In the genomic region with DNA sequence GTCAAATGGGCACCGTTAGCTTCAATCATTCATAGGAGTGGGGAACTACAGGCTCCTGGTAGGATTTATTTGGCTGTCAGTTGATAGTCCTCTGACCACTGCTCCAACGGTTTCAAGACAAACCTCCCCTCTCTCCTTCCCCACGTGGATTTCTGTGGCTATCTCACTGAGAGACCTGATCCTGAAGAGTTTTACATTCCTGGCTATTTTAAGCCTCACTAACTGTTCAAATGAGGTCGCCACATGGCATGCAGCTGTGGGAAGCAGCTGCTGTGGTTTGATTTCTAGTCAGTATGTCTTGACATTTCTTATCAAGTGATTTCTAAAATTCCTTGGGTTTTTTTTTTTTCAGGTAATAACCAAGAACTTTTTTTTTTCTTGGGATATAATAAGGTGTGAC, we compare ENCODE assay signal across 10 cellular contexts. TPM values are rescaled to one million over a fixed set of nuclear protein-coding genes. Genes with fewer than 3 reads are reported as not detected.
DNase-seq lines count a peak whose midpoint lies in the region; FAIRE-seq and TF ChIP-seq lines count a peak whose summit lies in the region.
"Had no signal": no experiment of that assay in that cellular context is flagged by ENCODE, and none has a peak within 500 bp of the region (broad histone marks: within the 10 kb centered on the region; RNA-seq: fewer than 3 reads in every experiment).

No MANE protein-coding gene starts in this region.

- H3K4me2 ChIP-seq in DOHH2 (ENCODE audit: low read length), result peak overlapping the region; percentile 92; the same call in 1 of the 2 replicates
- H3K4me2 ChIP-seq in KMS-11, result peak overlapping the region; percentile 34; the same call in 1 of the 2 replicates
- no peak overlapping the region for H3K4me2 ChIP-seq in mesendoderm (ENCODE audit: low read length)

- H3K18ac ChIP-seq in mesendoderm (ENCODE audit: low read length), result no peak overlapping the region

- H3K36me3 ChIP-seq in DOHH2 (ENCODE audit: control insufficient read depth, low read length), result no peaks in the 10 kb centered on the region
- no peaks in the 10 kb centered on the region for H3K36me3 ChIP-seq in KMS-11 (ENCODE audit: insufficient read depth)
- no peaks in the 10 kb centered on the region for H3K36me3 ChIP-seq in mesendoderm (ENCODE audit: control insufficient read depth, insufficient read depth, low read length)
- H3K36me3 ChIP-seq: thyroid gland had no signal

- peaks cover 63% of the 10 kb centered on the region for H3K27me3 ChIP-seq in DOHH2 (ENCODE audit: control insufficient read depth, low read length)
- H3K27me3 ChIP-seq in KMS-11 (ENCODE audit: insufficient read depth, low read depth), result no peaks in the 10 kb centered on the region
- no peaks in the 10 kb centered on the region for H3K27me3 ChIP-seq in mesendoderm (ENCODE audit: insufficient read depth, low read length, poor library complexity)
- H3K27me3 ChIP-seq: thyroid gland had no signal

- H3K27me3 Mint-ChIP-seq in glutamatergic neuron (ENCODE audit: unreplicated experiment), result peaks cover 6% of the 10 kb centered on the region

- no peaks in the 10 kb centered on the region for H3K9me2 ChIP-seq in DOHH2 (replicated peaks; ENCODE audit: control insufficient read depth, low read length)

- H3K4me1 Mint-ChIP-seq in glutamatergic neuron (ENCODE audit: low read depth, unreplicated experiment), result peaks cover 24% of the 10 kb centered on the region

- H3F3A ChIP-seq in DOHH2 (ENCODE audit: control insufficient read depth, insufficient read depth), result peaks cover 11% of the 10 kb centered on the region

- no peak overlapping the region for H2AFZ ChIP-seq in KMS-11 (ENCODE audit: low read depth)

- H3K4me3 ChIP-seq in DOHH2 (ENCODE audit: low read length), result no peak overlapping the region
- no peak overlapping the region for H3K4me3 ChIP-seq in KMS-11 (IDR thresholded peaks at IDR 0.05; ENCODE audit: insufficient read depth, low read depth, low read length)
- H3K4me3 ChIP-seq in astrocyte of the cerebellum (ENCODE audit: low read depth, low read length), result no peak overlapping the region
- H3K4me3 ChIP-seq in mesendoderm (ENCODE audit: low read length), result no peak overlapping the region
- H3K4me3 ChIP-seq: thyroid gland had no signal

- H4K5ac ChIP-seq in mesendoderm (ENCODE audit: low read length), result no peak overlapping the region

- H3K27ac Mint-ChIP-seq in glutamatergic neuron (ENCODE audit: unreplicated experiment), result no peak overlapping the region

- WGBS in mesendoderm (ENCODE audit: extremely low coverage, insufficient coverage, low lambda C conversion rate), result no CpG with 5 or more reads among the region's 4 CpGs

- H3K36me3 Mint-ChIP-seq in glutamatergic neuron (ENCODE audit: unreplicated experiment), result no peaks in the 10 kb centered on the region

- no peak overlapping the region for H3K27ac ChIP-seq in DOHH2 (ENCODE audit: low read depth, low read length)
- no peak overlapping the region for H3K27ac ChIP-seq in KMS-11
- H3K27ac ChIP-seq in mesendoderm (ENCODE audit: low read depth, low read length), result no peak overlapping the region
- H3K27ac ChIP-seq: thyroid gland had no signal

- DNase-seq in astrocyte of the cerebellum (ENCODE audit: low read depth) (peak; percentile 37), mesendoderm (peak; percentile 43), frontal cortex (ENCODE audit: low spot score in 2 of 2) (no peak), glutamatergic neuron (no peak), posterior vena cava (ENCODE audit: low spot score) (no peak), UCSD-AML1 (lab: John Stamatoyannopoulos, UW; ENCODE audit: unreplicated experiment) (no peak)
- DNase-seq: left ventricle myocardium superior, thyroid gland had no signal

- H4K20me1 ChIP-seq in DOHH2 (ENCODE audit: control insufficient read depth, insufficient read depth, low read depth, low read length), result 0 out of 2 replicates have a peak, but pooled peaks cover 5% of the 10 kb centered on the region
- H4K20me1 ChIP-seq in KMS-11 (ENCODE audit: insufficient read depth), result no peaks in the 10 kb centered on the region

- TF ChIP-seq CTCF in DOHH2 (IDR thresholded peaks at IDR 0.05; ENCODE audit: low read depth, low read length, poor library complexity, severe bottlenecking) (no peak), KMS-11 (conservative IDR thresholded peaks at IDR 0.05; ENCODE audit: low read depth, low read length) (no peak), astrocyte of the cerebellum (IDR thresholded peaks at IDR 0.05; ENCODE audit: low read depth, low read length, missing control alignments) (no peak), glutamatergic neuron (IDR thresholded peaks at IDR 0.05; ENCODE audit: partially characterized antibody, unreplicated experiment) (no peak)

- FAIRE-seq in frontal cortex (lab: Jason Lieb, UNC), result no peak

- H2AK5ac ChIP-seq in mesendoderm (ENCODE audit: low read length), result no peak overlapping the region

- peaks cover 52% of the 10 kb centered on the region for H3K4me1 ChIP-seq in DOHH2 (ENCODE audit: control insufficient read depth, low read length)
- H3K4me1 ChIP-seq in KMS-11 (ENCODE audit: low read depth, poor library complexity, severe bottlenecking), result peaks cover 28% of the 10 kb centered on the region
- peaks cover 15% of the 10 kb centered on the region for H3K4me1 ChIP-seq in mesendoderm (ENCODE audit: control insufficient read depth, low read depth, low read length)

- H3K79me2 ChIP-seq in DOHH2 (ENCODE audit: control insufficient read depth, low read length), result no peaks in the 10 kb centered on the region
- no peaks in the 10 kb centered on the region for H3K79me2 ChIP-seq in KMS-11 (ENCODE audit: insufficient read depth, low read depth)
- H3K79me2 ChIP-seq in mesendoderm (ENCODE audit: control insufficient read depth, insufficient read depth, low read length), result no peaks in the 10 kb centered on the region

- peaks cover 10% of the 10 kb centered on the region for H3K9me3 Mint-ChIP-seq in glutamatergic neuron (ENCODE audit: unreplicated experiment)

- no peaks in the 10 kb centered on the region for H3K9me3 ChIP-seq in DOHH2 (ENCODE audit: control insufficient read depth, insufficient read depth, low read length)
- H3K9me3 ChIP-seq: thyroid gland had no signal

- in situ Hi-C loops in astrocyte of the cerebellum (cut with HindIII; ENCODE audit: low sequenced_read_pairs), result no loop called here

- no peak overlapping the region for H3K4ac ChIP-seq in mesendoderm (ENCODE audit: low read depth, low read length)

- no peak overlapping the region for H4K8ac ChIP-seq in mesendoderm (ENCODE audit: low read depth, low read length)

- H3K23ac ChIP-seq in mesendoderm (ENCODE audit: low read length), result no peak overlapping the region

- no peak overlapping the region for H3K4me3 Mint-ChIP-seq in glutamatergic neuron (ENCODE audit: unreplicated experiment)

- H3K9ac ChIP-seq in KMS-11 (no peak overlapping the region), mesendoderm (ENCODE audit: low read length) (no peak overlapping the region)

- H3K56ac ChIP-seq in mesendoderm (ENCODE audit: low read length), result no peak overlapping the region

- H2BK15ac ChIP-seq in mesendoderm (replicated peaks; ENCODE audit: low read depth), result no peak overlapping the region

- H3K79me1 ChIP-seq in mesendoderm (ENCODE audit: low read length), result no peaks in the 10 kb centered on the region

- no peak overlapping the region for H2BK120ac ChIP-seq in mesendoderm (ENCODE audit: low read depth, low read length)

- intact Hi-C loops in posterior vena cava (cut with DNase I), result no loop called here

- no peak overlapping the region for H2BK5ac ChIP-seq in mesendoderm (ENCODE audit: low read length)

RNA-seq across cellular contexts. Expression of a gene that starts 38.3 kb away (rescaled TPM):
- polyA plus RNA-seq in mesendoderm (2013, experiment 1 of 2), result 4.6 TPM
- 4.5 TPM for polyA plus RNA-seq in mesendoderm (2013, experiment 2 of 2)
- total RNA-seq in frontal cortex (271 TPM), glutamatergic neuron (ENCODE audit: unreplicated experiment) (73.9 TPM), posterior vena cava (1 to 10 TPM in 1 of 2 donors, under 1 TPM in 1; 0.93 to 1.3 TPM)

Comparison
In these comparisons a context has a peak if more than half of its experiments do, and no peak if none do; other contexts are left out.
1. DNase-seq: peak in astrocyte of the cerebellum (single experiment) and mesendoderm (single experiment); none in frontal cortex (0 of 2), glutamatergic neuron (single experiment), posterior vena cava (single experiment) and UCSD-AML1 (single experiment).
2. RNA of a gene that starts 38.3 kb away (total RNA-seq): 271 TPM in frontal cortex (single experiment) and 73.9 TPM in glutamatergic neuron (single experiment); 0.93 to 1.3 TPM in posterior vena cava; every median in the first group is over 10 times any median in the second.